8 cellular contexts compared by ENCODE assay signal in the genomic region with DNA sequence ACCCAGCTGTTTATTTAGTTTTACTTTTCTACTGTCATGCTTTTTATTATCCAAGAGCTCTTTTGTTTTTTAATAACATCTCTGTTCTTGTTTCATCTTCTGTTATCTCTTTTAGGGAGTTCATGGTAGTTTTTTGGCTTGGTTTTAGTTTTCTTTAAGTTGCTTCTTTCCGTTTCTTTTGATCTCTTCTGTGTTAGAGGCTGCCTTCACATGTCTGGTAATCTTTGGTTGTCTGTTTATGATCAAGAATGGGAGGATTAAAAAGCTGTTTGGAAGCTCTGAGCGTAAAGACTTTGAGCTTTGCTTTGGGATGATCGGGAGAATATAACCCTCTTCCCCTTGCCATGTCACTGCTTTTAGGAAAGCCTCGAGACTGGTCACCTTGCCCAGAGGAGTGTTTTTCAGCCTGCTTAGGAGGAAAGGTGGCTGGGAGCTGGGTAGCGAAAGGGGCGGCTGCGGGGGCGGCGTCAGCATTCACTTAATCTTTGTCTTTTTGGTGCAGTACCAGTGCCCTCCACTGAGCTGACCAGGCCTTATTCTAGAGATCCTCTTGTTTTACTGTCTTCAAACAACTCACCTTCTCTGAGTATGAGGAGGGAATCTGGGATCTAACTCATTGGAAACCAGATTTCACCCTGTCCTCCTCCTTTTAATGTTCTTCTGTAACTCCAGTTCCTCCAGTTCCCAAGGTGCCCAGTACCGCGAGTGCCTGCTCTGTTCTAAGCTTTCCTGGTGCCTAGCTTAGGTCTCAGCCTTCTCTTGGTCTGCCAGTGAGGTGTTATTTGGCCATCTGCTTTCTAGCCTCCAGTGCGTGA. TPM values are rescaled to one million over a fixed set of nuclear protein-coding genes. Genes with fewer than 3 reads are reported as not detected.
DNase-seq lines count a peak whose midpoint lies in the region; ATAC-seq and TF ChIP-seq lines count a peak whose summit lies in the region.

No MANE protein-coding gene starts in this region.

- H3K27me3 Mint-ChIP-seq in activated T-helper 17 cell treated with anti-CD3 and anti-CD28 coated beads, Interleukin-2, amount 50 U/mL, for 72 hours = no peaks in the 10 kb centered on the region

- no peaks in the 10 kb centered on the region for H4K20me1 ChIP-seq in OCI-LY1 (ENCODE audit: insufficient read depth, low read length)

- 34 to 37% methylated on average over 10 of the region's 12 CpGs for WGBS in gastroesophageal sphincter (ENCODE audit: low coverage in 1 of 2), 2 donors

- in situ Hi-C loops in gastrocnemius medialis (cut with MboI; ENCODE audit: low sequenced_read_pairs in 4 of 4) = no loop called here

- peak overlapping the region; percentile 88 for H3K27ac Mint-ChIP-seq in activated T-helper 17 cell treated with anti-CD3 and anti-CD28 coated beads, Interleukin-2, amount 50 U/mL, for 72 hours

- peak overlapping the region; percentile 81 for H3K4me3 Mint-ChIP-seq in activated T-helper 17 cell treated with anti-CD3 and anti-CD28 coated beads, Interleukin-2, amount 50 U/mL, for 72 hours

- H3K36me3 ChIP-seq in OCI-LY1 (ENCODE audit: insufficient read depth, low read length) (peaks cover 93% of the 10 kb centered on the region), gastroesophageal sphincter (peaks cover 0 to 63% of the 10 kb centered on the region in 2 donors), gastrocnemius medialis (peaks cover 0 to 27% of the 10 kb centered on the region in 2 donors), colonic mucosa (peaks cover 1% of the 10 kb centered on the region)

- H3K27me3 ChIP-seq in OCI-LY1 (ENCODE audit: insufficient read depth, low read length) (no peaks in the 10 kb centered on the region), gastroesophageal sphincter (no peaks in the 10 kb centered on the region), gastrocnemius medialis (no peaks in the 10 kb centered on the region), colonic mucosa (no peaks in the 10 kb centered on the region)

- H3K9me3 Mint-ChIP-seq in activated T-helper 17 cell treated with anti-CD3 and anti-CD28 coated beads, Interleukin-2, amount 50 U/mL, for 72 hours = no peaks in the 10 kb centered on the region

- ATAC-seq in activated T-helper 17 cell treated with anti-CD3 and anti-CD28 coated beads, Interleukin-2, amount 50 U/mL, for 72 hours (replicated peaks) = peak; percentile 92
- ATAC-seq in gastroesophageal sphincter = peak; percentile 57
- no peak for ATAC-seq in gastrocnemius medialis
- no peak for ATAC-seq in HG03521 (IDR thresholded peaks at IDR 0.05; ENCODE audit: unreplicated experiment)
- no peak for ATAC-seq in HG03139 (IDR thresholded peaks at IDR 0.05; ENCODE audit: unreplicated experiment)

- no peak for TF ChIP-seq POLR2A in gastroesophageal sphincter (IDR thresholded peaks at IDR 0.05)
- TF ChIP-seq POLR2A in gastrocnemius medialis (IDR thresholded peaks at IDR 0.05) = no peak

- peaks cover 55% of the 10 kb centered on the region for H3K4me1 Mint-ChIP-seq in activated T-helper 17 cell treated with anti-CD3 and anti-CD28 coated beads, Interleukin-2, amount 50 U/mL, for 72 hours

- H3K9me2 ChIP-seq in OCI-LY1 (ENCODE audit: low read depth, low read length) = no peaks in the 10 kb centered on the region

- H3K4me1 ChIP-seq in OCI-LY1 (ENCODE audit: insufficient read depth, low read length, severe bottlenecking) (peaks cover 14% of the 10 kb centered on the region), gastroesophageal sphincter (peaks cover 0 to 37% (median 0%) of the 10 kb centered on the region in 3 donors), gastrocnemius medialis (peaks cover 20 to 23% of the 10 kb centered on the region in 2 donors), colonic mucosa (no peaks in the 10 kb centered on the region)

- H3F3A ChIP-seq in OCI-LY1 (ENCODE audit: insufficient read depth, low read length) = no peaks in the 10 kb centered on the region

- DNase-seq in ELF-1 (ENCODE audit: low read depth, low spot score) (peak; percentile 88), gastrocnemius medialis (no peak), colonic mucosa (no peak)

- H3K36me3 Mint-ChIP-seq in activated T-helper 17 cell treated with anti-CD3 and anti-CD28 coated beads, Interleukin-2, amount 50 U/mL, for 72 hours (ENCODE audit: low read depth) = peaks cover 100% of the 10 kb centered on the region

- H2AFZ ChIP-seq in OCI-LY1 (ENCODE audit: low read length) = no peak overlapping the region

- intact Hi-C loops in gastrocnemius medialis (cut with DNase I; ENCODE audit: low total_unique reads) (no loop called here), colonic mucosa (cut with DNase I) (no loop called here)

- H3K4me2 ChIP-seq in OCI-LY1 (ENCODE audit: low read length) = peak overlapping the region; percentile 40; the same call in 1 of the 2 replicates

- peak overlapping the region; percentile 13 for H3K4me3 ChIP-seq in OCI-LY1 (ENCODE audit: low read depth, low read length, poor library complexity, severe bottlenecking)
- no peak overlapping the region for H3K4me3 ChIP-seq in gastroesophageal sphincter
- no peak overlapping the region for H3K4me3 ChIP-seq in gastrocnemius medialis
- H3K4me3 ChIP-seq in colonic mucosa = no peak overlapping the region

- H3K9me3 ChIP-seq in OCI-LY1 (ENCODE audit: low read length) (no peaks in the 10 kb centered on the region), gastroesophageal sphincter (no peaks in the 10 kb centered on the region), gastrocnemius medialis (no peaks in the 10 kb centered on the region), colonic mucosa (no peaks in the 10 kb centered on the region)

- H3K9ac ChIP-seq in OCI-LY1 (ENCODE audit: low read length) (peak overlapping the region; percentile 32), colonic mucosa (ENCODE audit: low read depth in 2 of 2, low read length in 2 of 2) (no peak overlapping the region)

- peaks cover 57% of the 10 kb centered on the region for H3K79me2 ChIP-seq in OCI-LY1 (ENCODE audit: insufficient read depth, low read length)

- peak; percentile 58 for TF ChIP-seq CTCF in OCI-LY1 (IDR thresholded peaks at IDR 0.05; ENCODE audit: low read length)
- TF ChIP-seq CTCF in gastroesophageal sphincter (IDR thresholded peaks at IDR 0.05) = peak in 3 of 4 experiments; percentile 44 to 56 (median 55)
- TF ChIP-seq CTCF in gastrocnemius medialis (IDR thresholded peaks at IDR 0.05 in 4 of 5, conservative IDR thresholded peaks at IDR 0.05 in 1 of 5) = peak in 3 of 5 experiments; percentile 13 to 33 (median 26)
- TF ChIP-seq CTCF in colonic mucosa (IDR thresholded peaks at IDR 0.05) = no peak

- TF ChIP-seq EP300 in gastroesophageal sphincter (IDR thresholded peaks at IDR 0.05) = no peak

- H3K27ac ChIP-seq in OCI-LY1 (ENCODE audit: low read depth, low read length, poor library complexity, severe bottlenecking) (peak overlapping the region; percentile 61), gastroesophageal sphincter (peak overlapping the region in 3 of 4 donors; percentile 23 to 46 (median 34)), gastrocnemius medialis (no peak overlapping the region), colonic mucosa (no peak overlapping the region)

RNA-seq across cellular contexts. Expression of a gene that starts 15.5 kb away (rescaled TPM):
- 10 to 100 TPM; 56.7 to 71.7 TPM for total RNA-seq in activated T-helper 17 cell treated with anti-CD3 and anti-CD28 coated beads, Interleukin-2, amount 50 U/mL, for 72 hours
- 10 to 100 TPM in 3 of 4 donors, 1 to 10 TPM in 1; 10.0 to 28.4 (median 22.6) TPM for total RNA-seq in gastroesophageal sphincter
- total RNA-seq in gastrocnemius medialis = 10 to 100 TPM; 10.9 to 11.5 (median 10.9) TPM
- 10 to 100 TPM; 28.9 to 35.3 TPM for total RNA-seq in colonic mucosa

RNA-seq across cellular contexts. Expression of a gene that starts 29.0 kb away (rescaled TPM):
- under 1 TPM; 0.34 to 0.58 TPM for total RNA-seq in activated T-helper 17 cell treated with anti-CD3 and anti-CD28 coated beads, Interleukin-2, amount 50 U/mL, for 72 hours
- total RNA-seq in gastroesophageal sphincter = 1 to 10 TPM in 1 of 4 donors, under 1 TPM in 1, not detected in 2; 0.47 to 3.2 TPM
- total RNA-seq in gastrocnemius medialis = not detected
- 1 to 10 TPM in 1 of 2 donors, under 1 TPM in 1; 0.67 to 1.1 TPM for total RNA-seq in colonic mucosa

RNA-seq across cellular contexts. Expression of a gene that starts 57.2 kb away (rescaled TPM):
- 100 to 1,000 TPM in 1 of 2 donors, 10 to 100 TPM in 1; 69.5 to 104 TPM for total RNA-seq in activated T-helper 17 cell treated with anti-CD3 and anti-CD28 coated beads, Interleukin-2, amount 50 U/mL, for 72 hours
- total RNA-seq in gastroesophageal sphincter (10 to 100 TPM; 58.5 to 85.9 (median 76.9) TPM), gastrocnemius medialis (100 to 1,000 TPM in 3 of 4 donors, 10 to 100 TPM in 1; 96.1 to 119 (median 111) TPM), colonic mucosa (100 to 1,000 TPM; 119 to 168 TPM)

Comparison
In these comparisons a context has a peak if more than half of its experiments do, and no peak if none do; other contexts are left out.
1. H3K27ac ChIP-seq: peak in OCI-LY1 (single experiment) and gastroesophageal sphincter (3 of 4); none in gastrocnemius medialis (0 of 4) and colonic mucosa (single experiment).
2. ATAC-seq: peak in activated T-helper 17 cell treated with anti-CD3 and anti-CD28 coated beads, Interleukin-2, amount 50 U/mL, for 72 hours (single experiment) and gastroesophageal sphincter (single experiment); none in gastrocnemius medialis (0 of 2), HG03521 (single experiment) and HG03139 (single experiment).